In genomic region chr9:19127881-19128719, GRCh38 we compare ENCODE assay signal across 8 cellular contexts. TPM values are rescaled to one million over a fixed set of nuclear protein-coding genes. Genes with fewer than 3 reads are reported as not detected.
DNase-seq lines count a peak whose midpoint lies in the region; ATAC-seq and TF ChIP-seq lines count a peak whose summit lies in the region.

No MANE protein-coding gene starts in this region.

- H3K4me1 ChIP-seq in fibroblast of lung (ENCODE audit: control insufficient read depth, extremely low read depth, insufficient read depth, low read length) (no peaks in the 10 kb centered on the region), neural progenitor cell (peaks cover 35% of the 10 kb centered on the region)

- TF ChIP-seq CTCF in HL-60 (IDR thresholded peaks at IDR 0.05; ENCODE audit: insufficient read depth, low read length): no peak
- no peak for TF ChIP-seq CTCF in fibroblast of lung (conservative IDR thresholded peaks at IDR 0.05 in 1 of 2, IDR thresholded peaks at IDR 0.05 in 1 of 2; ENCODE audit: low read depth in 1 of 2, low read length in 2 of 2)
- TF ChIP-seq CTCF in neural progenitor cell (IDR thresholded peaks at IDR 0.05): no peak

- H3K27me3 ChIP-seq in HL-60 (ENCODE audit: insufficient read depth, poor library complexity, severe bottlenecking) (no peaks in the 10 kb centered on the region), fibroblast of lung (ENCODE audit: control insufficient read depth, insufficient read depth, low read length) (no peaks in the 10 kb centered on the region), neural progenitor cell (no peaks in the 10 kb centered on the region)

- H3K9me3 ChIP-seq in fibroblast of lung (ENCODE audit: control insufficient read depth, insufficient read depth, low read depth, low read length): no peaks in the 10 kb centered on the region
- H3K9me3 ChIP-seq in neural progenitor cell (ENCODE audit: low read depth): no peaks in the 10 kb centered on the region

- peak; percentile 11 for ATAC-seq in Right ventricle myocardium inferior

- H2AFZ ChIP-seq in fibroblast of lung (ENCODE audit: low read length): peak overlapping the region; percentile 75
- H2AFZ ChIP-seq in neural progenitor cell (replicated peaks): peak overlapping the region; percentile 87

- peaks cover 14% of the 10 kb centered on the region for H3K4me1 Mint-ChIP-seq in neural progenitor cell

- peaks cover 44% of the 10 kb centered on the region for H3F3A ChIP-seq in neural progenitor cell (ENCODE audit: low read depth)

- H4K20me1 ChIP-seq in fibroblast of lung (ENCODE audit: control insufficient read depth, extremely low read depth, insufficient read depth, low read length) (no peaks in the 10 kb centered on the region), neural progenitor cell (ENCODE audit: low read depth) (peaks cover 12% of the 10 kb centered on the region)

- H3K36me3 ChIP-seq in fibroblast of lung (ENCODE audit: control insufficient read depth, insufficient read depth, low read length) (peaks cover 6% of the 10 kb centered on the region), neural progenitor cell (peaks cover 9% of the 10 kb centered on the region)

- peaks cover 15% of the 10 kb centered on the region for H3K27me3 Mint-ChIP-seq in neural progenitor cell (ENCODE audit: insufficient read depth, low read depth)

- peak overlapping the region; percentile 84 for H3K4me2 ChIP-seq in fibroblast of lung (ENCODE audit: extremely low read depth, insufficient read depth, low read length)
- H3K4me2 ChIP-seq in neural progenitor cell: peak overlapping the region; percentile 87

- intact Hi-C loops in Right ventricle myocardium inferior (cut with DNase I) (loop anchor here (2.0 kb wide), 2 partner anchors 47 to 103 kb away; partner anchors contain the start of gene DENND4C), cardiac septum (cut with DNase I) (loop anchor here (2.0 to 10.0 kb wide), 4 partner anchors 25 to 247 kb away; partner anchors contain the start of genes DENND4C and HAUS6)

- peak overlapping the region; percentile 84 for H3K27ac ChIP-seq in HL-60 (replicated peaks)
- H3K27ac ChIP-seq in fibroblast of lung (ENCODE audit: insufficient read depth, low read length): peak overlapping the region; percentile 83
- peak overlapping the region; percentile 8 for H3K27ac ChIP-seq in neural progenitor cell

- peak overlapping the region; percentile 88 for H3K4me3 Mint-ChIP-seq in neural progenitor cell

- no peaks in the 10 kb centered on the region for H3K36me3 Mint-ChIP-seq in neural progenitor cell

- H3K9ac ChIP-seq in fibroblast of lung (ENCODE audit: insufficient read depth, low read length) (peak overlapping the region; percentile 81), neural progenitor cell (no peak overlapping the region)

- H3K79me2 ChIP-seq in fibroblast of lung (ENCODE audit: control insufficient read depth, insufficient read depth, low read length) (peaks cover 24% of the 10 kb centered on the region), neural progenitor cell (ENCODE audit: low read depth) (peaks cover 44% of the 10 kb centered on the region)

- DNase-seq in Right ventricle myocardium inferior (ENCODE audit: missing footprints) (peak; percentile 77), cardiac septum (ENCODE audit: low spot score) (no peak), HL-60 (ENCODE audit: low read depth in 1 of 2, low spot score in 1 of 2) (no peak), fibroblast of lung (ENCODE audit: low read depth in 2 of 2) (peak; percentile 30 to 63), neural progenitor cell (ENCODE audit: low spot score) (peak; percentile 77), LoVo (ENCODE audit: low spot score) (no peak), DMS153 treated with DMSO at 0.1 percent for 48 hours (lab: John Stamatoyannopoulos, UW; ENCODE audit: unreplicated experiment) (no peak)
- DNase-seq in activated T-cell treated with anti-CD3 and anti-CD28 coated beads, Interleukin-2, amount 50 U/mL, for 1 hour: peak; percentile 49

- peak overlapping the region; percentile 54 for H3K4me3 ChIP-seq in HL-60 (replicated peaks; ENCODE audit: insufficient read depth, low read length)
- H3K4me3 ChIP-seq in fibroblast of lung (replicated peaks in 1 of 4; ENCODE audit: control extremely low read depth in 1 of 4, insufficient read depth in 1 of 4, low read depth in 3 of 4, low read length in 4 of 4): peak overlapping the region; percentile 58 to 83 (median 70)
- H3K4me3 ChIP-seq in neural progenitor cell: peak overlapping the region; percentile 85

- H3K27ac Mint-ChIP-seq in neural progenitor cell: no peak overlapping the region

- no peaks in the 10 kb centered on the region for H3K9me3 Mint-ChIP-seq in neural progenitor cell

RNA-seq across cellular contexts. Expression of gene PLIN2, which starts 0.8 kb away (rescaled TPM):
- 82.8 TPM for total RNA-seq in Right ventricle myocardium inferior
- 34.9 TPM for total RNA-seq in cardiac septum
- total RNA-seq in fibroblast of lung: 384 and 664 TPM in 2 replicates
- polyA plus RNA-seq in fibroblast of lung: 129 and 166 TPM in 2 replicates
- polyA plus RNA-seq in fibroblast of lung (2012): 71.5 and 99.2 TPM in 2 replicates
- polyA minus RNA-seq in fibroblast of lung (ENCODE audit: low replicate concordance): 162 and 214 TPM in 2 replicates
- total RNA-seq in neural progenitor cell (ENCODE audit: low replicate concordance): 55.3 and 58.8 TPM in 2 replicates

RNA-seq across cellular contexts. Expression of gene HAUS6, which starts 25.4 kb away (rescaled TPM):
- 6.0 TPM for total RNA-seq in Right ventricle myocardium inferior
- total RNA-seq in cardiac septum: 6.4 TPM
- 11.6 and 15.4 TPM in 2 replicates for total RNA-seq in fibroblast of lung
- polyA plus RNA-seq in fibroblast of lung: 9.6 and 12.1 TPM in 2 replicates
- 6.7 and 9.0 TPM in 2 replicates for polyA plus RNA-seq in fibroblast of lung (2012)
- 1.2 and 1.7 TPM in 2 replicates for polyA minus RNA-seq in fibroblast of lung (ENCODE audit: low replicate concordance)
- 40.7 and 61.2 TPM in 2 replicates for total RNA-seq in neural progenitor cell (ENCODE audit: low replicate concordance)

Comparison
In these comparisons a context has a peak if more than half of its experiments do, and no peak if none do; other contexts are left out.
1. DNase-seq: peak in Right ventricle myocardium inferior (single experiment), activated T-cell treated with anti-CD3 and anti-CD28 coated beads, Interleukin-2, amount 50 U/mL, for 1 hour (single experiment), fibroblast of lung (2 of 2) and neural progenitor cell (single experiment); none in cardiac septum (single experiment), HL-60 (0 of 2), LoVo (single experiment) and DMS153 treated with DMSO at 0.1 percent for 48 hours (single experiment).
2. H3K27ac ChIP-seq: peak in every context shown above with its lines; median percentile 84 in HL-60; 83 in fibroblast of lung; 8 in neural progenitor cell.
3. Peak in every context shown above with its lines, with median percentiles within 50 percentile points of each other: H3K4me3 ChIP-seq.